In the genomic region with DNA sequence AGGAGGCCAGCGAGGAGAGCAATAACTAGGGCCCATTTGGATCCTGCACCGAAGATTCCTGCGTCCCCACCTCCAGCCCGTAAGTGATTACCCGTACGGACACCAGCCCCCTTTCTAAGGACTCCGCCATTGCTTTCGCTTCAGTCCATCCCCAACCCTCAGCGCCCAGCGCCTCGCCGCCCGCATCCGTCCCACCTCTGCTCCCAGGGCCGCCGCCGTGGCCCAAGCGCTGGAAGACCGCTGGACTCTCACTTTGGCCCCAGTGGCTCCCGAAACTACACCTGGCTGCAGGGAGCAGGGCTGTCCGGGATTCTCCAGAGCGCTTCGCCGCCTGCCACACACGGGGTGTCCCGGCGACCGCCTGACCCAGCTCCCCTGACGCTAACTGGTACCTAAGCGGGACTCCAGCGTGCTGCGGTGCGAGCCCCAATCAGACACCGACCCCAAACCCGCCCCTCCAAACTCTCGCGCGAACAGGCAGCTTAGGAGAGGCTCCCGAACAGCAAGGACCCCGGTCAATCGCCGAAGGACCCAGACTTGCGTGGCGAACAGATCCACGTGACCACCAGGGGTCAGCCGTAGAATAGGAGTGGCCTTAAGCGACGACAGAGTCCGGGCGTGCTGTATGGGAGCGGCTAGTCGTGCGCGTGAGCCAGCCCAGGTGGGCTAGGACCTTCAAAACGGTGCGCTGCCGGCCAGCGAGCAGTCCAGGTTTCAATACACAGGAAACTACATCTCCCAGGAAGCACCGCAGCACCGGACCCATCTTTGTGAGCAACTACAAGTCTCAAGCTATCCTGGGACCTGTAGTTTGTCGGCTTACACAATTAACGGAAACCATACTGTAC, we compare ENCODE assay signal across 1 cellular context.
TF ChIP-seq lines count a peak whose summit lies in the region.

A gene (minus strand): TSS at position 363 of the 848 bp plus-strand sequence. CDS start 771 bp downstream, outside the sequence.

TF ChIP-seq in K562, 482 proteins besides CTCF, POLR2A, EP300 and RAD21 (continued from another document and continues in another):
- TF ChIP-seq, protein P1, sequence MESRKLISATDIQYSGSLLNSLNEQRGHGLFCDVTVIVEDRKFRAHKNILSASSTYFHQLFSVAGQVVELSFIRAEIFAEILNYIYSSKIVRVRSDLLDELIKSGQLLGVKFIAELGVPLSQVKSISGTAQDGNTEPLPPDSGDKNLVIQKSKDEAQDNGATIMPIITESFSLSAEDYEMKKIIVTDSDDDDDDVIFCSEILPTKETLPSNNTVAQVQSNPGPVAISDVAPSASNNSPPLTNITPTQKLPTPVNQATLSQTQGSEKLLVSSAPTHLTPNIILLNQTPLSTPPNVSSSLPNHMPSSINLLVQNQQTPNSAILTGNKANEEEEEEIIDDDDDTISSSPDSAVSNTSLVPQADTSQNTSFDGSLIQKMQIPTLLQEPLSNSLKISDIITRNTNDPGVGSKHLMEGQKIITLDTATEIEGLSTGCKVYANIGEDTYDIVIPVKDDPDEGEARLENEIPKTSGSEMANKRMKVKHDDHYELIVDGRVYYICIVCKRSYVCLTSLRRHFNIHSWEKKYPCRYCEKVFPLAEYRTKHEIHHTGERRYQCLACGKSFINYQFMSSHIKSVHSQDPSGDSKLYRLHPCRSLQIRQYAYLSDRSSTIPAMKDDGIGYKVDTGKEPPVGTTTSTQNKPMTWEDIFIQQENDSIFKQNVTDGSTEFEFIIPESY (CRISPR knock-in tag; IDR thresholded peaks at IDR 0.05) = peak; percentile 68; the same call in 1 of the 2 replicates
- TF ChIP-seq, protein P2, sequence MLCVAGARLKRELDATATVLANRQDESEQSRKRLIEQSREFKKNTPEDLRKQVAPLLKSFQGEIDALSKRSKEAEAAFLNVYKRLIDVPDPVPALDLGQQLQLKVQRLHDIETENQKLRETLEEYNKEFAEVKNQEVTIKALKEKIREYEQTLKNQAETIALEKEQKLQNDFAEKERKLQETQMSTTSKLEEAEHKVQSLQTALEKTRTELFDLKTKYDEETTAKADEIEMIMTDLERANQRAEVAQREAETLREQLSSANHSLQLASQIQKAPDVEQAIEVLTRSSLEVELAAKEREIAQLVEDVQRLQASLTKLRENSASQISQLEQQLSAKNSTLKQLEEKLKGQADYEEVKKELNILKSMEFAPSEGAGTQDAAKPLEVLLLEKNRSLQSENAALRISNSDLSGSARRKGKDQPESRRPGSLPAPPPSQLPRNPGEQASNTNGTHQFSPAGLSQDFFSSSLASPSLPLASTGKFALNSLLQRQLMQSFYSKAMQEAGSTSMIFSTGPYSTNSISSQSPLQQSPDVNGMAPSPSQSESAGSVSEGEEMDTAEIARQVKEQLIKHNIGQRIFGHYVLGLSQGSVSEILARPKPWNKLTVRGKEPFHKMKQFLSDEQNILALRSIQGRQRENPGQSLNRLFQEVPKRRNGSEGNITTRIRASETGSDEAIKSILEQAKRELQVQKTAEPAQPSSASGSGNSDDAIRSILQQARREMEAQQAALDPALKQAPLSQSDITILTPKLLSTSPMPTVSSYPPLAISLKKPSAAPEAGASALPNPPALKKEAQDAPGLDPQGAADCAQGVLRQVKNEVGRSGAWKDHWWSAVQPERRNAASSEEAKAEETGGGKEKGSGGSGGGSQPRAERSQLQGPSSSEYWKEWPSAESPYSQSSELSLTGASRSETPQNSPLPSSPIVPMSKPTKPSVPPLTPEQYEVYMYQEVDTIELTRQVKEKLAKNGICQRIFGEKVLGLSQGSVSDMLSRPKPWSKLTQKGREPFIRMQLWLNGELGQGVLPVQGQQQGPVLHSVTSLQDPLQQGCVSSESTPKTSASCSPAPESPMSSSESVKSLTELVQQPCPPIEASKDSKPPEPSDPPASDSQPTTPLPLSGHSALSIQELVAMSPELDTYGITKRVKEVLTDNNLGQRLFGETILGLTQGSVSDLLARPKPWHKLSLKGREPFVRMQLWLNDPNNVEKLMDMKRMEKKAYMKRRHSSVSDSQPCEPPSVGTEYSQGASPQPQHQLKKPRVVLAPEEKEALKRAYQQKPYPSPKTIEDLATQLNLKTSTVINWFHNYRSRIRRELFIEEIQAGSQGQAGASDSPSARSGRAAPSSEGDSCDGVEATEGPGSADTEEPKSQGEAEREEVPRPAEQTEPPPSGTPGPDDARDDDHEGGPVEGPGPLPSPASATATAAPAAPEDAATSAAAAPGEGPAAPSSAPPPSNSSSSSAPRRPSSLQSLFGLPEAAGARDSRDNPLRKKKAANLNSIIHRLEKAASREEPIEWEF (CRISPR knock-in tag; IDR thresholded peaks at IDR 0.05) = no peak
- TF ChIP-seq PTBP1 (IDR thresholded peaks at IDR 0.05; ENCODE audit: low read depth, low read length) (no peak), KLF10 (CRISPR knock-in tag; IDR thresholded peaks at IDR 0.05) (no peak), SP1 (CRISPR knock-in tag; IDR thresholded peaks at IDR 0.05) (peak; percentile 84), BDP1 (IDR thresholded peaks at IDR 0.05; ENCODE audit: insufficient read depth, insufficient read length) (no peak), RHOXF2B (CRISPR knock-in tag; conservative IDR thresholded peaks at IDR 0.05) (no peak), ZBTB8A (IDR thresholded peaks at IDR 0.05; ENCODE audit: partially characterized antibody) (no peak), MCM2 (IDR thresholded peaks at IDR 0.05; ENCODE audit: low read depth) (no peak), NR1H2 (CRISPR knock-in tag; IDR thresholded peaks at IDR 0.05) (no peak), BCL6 (CRISPR knock-in tag; IDR thresholded peaks at IDR 0.05) (no peak), HEY1 (CRISPR knock-in tag; IDR thresholded peaks at IDR 0.05; ENCODE audit: borderline replicate concordance) (0 out of 2 replicates have a peak, but pooled peaks have one; percentile 22), ARHGAP35 (IDR thresholded peaks at IDR 0.05; ENCODE audit: partially characterized antibody) (no peak), POU5F1 (IDR thresholded peaks at IDR 0.05; ENCODE audit: borderline replicate concordance, low read depth, low read length, partially characterized antibody) (peak; percentile 7), KLF6 (CRISPR knock-in tag; IDR thresholded peaks at IDR 0.05; ENCODE audit: borderline replicate concordance) (no peak), ARNT (IDR thresholded peaks at IDR 0.05) (no peak), RFX7 (CRISPR knock-in tag; IDR thresholded peaks at IDR 0.05) (no peak), ZNF165 (CRISPR knock-in tag; IDR thresholded peaks at IDR 0.05; ENCODE audit: borderline replicate concordance) (no peak), JUNB (CRISPR knock-in tag; conservative IDR thresholded peaks at IDR 0.05) (no peak), NFATC3 (IDR thresholded peaks at IDR 0.05) (no peak), ZNF23 (CRISPR knock-in tag; IDR thresholded peaks at IDR 0.05) (no peak), HNRNPLL (IDR thresholded peaks at IDR 0.05; ENCODE audit: low read depth, low read length, poor library complexity, severe bottlenecking) (peak; percentile 93), ZNF384 (IDR thresholded peaks at IDR 0.05; ENCODE audit: low read depth, low read length) (no peak), E2F3 (CRISPR knock-in tag; IDR thresholded peaks at IDR 0.05) (no peak), RAD51 (IDR thresholded peaks at IDR 0.05; ENCODE audit: borderline replicate concordance, low read depth) (peak; percentile 91), JUN (IDR thresholded peaks at IDR 0.05; ENCODE audit: borderline replicate concordance, low read depth, low read length) (no peak), JUN (CRISPR knock-in tag; IDR thresholded peaks at IDR 0.05; ENCODE audit: borderline replicate concordance) (no peak), ZNF140 (CRISPR knock-in tag; IDR thresholded peaks at IDR 0.05) (no peak), TOE1 (IDR thresholded peaks at IDR 0.05; ENCODE audit: borderline replicate concordance) (peak; percentile 95), TOE1 (CRISPR knock-in tag; IDR thresholded peaks at IDR 0.05; ENCODE audit: borderline replicate concordance, low read depth) (no peak), RBM17 (IDR thresholded peaks at IDR 0.05; ENCODE audit: borderline replicate concordance, low read depth, low read length) (no peak), ZNF77 (CRISPR knock-in tag; IDR thresholded peaks at IDR 0.05) (no peak), FOXM1 (IDR thresholded peaks at IDR 0.05; ENCODE audit: low read depth) (no peak), FOXM1 (CRISPR knock-in tag; IDR thresholded peaks at IDR 0.05; ENCODE audit: low read depth) (no peak), MYNN (IDR thresholded peaks at IDR 0.05) (0 out of 2 replicates have a peak, but pooled peaks have one; percentile 3), MYNN (CRISPR knock-in tag; IDR thresholded peaks at IDR 0.05) (no peak), SPI1 (IDR thresholded peaks at IDR 0.05; ENCODE audit: borderline replicate concordance, low read depth, low read length) (no peak), NCOA1 (IDR thresholded peaks at IDR 0.05; ENCODE audit: low read depth) (no peak), PPARD (CRISPR knock-in tag; IDR thresholded peaks at IDR 0.05) (no peak), NFE2 (IDR thresholded peaks at IDR 0.05; ENCODE audit: low read depth) (peak; percentile 86), TRIM24 (IDR thresholded peaks at IDR 0.05) (no peak; a peak in 1 of 4 replicates)
- TF ChIP-seq, protein P3, sequence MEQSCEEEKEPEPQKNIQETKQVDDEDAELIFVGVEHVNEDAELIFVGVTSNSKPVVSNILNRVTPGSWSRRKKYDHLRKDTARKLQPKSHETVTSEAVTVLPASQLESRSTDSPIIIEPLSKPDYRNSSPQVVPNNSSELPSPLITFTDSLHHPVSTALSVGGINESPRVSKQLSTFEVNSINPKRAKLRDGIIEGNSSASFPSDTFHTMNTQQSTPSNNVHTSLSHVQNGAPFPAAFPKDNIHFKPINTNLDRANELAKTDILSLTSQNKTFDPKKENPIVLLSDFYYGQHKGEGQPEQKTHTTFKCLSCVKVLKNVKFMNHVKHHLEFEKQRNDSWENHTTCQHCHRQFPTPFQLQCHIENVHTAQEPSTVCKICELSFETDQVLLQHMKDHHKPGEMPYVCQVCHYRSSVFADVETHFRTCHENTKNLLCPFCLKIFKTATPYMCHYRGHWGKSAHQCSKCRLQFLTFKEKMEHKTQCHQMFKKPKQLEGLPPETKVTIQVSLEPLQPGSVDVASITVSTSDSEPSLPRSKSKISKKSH (CRISPR knock-in tag; IDR thresholded peaks at IDR 0.05) = no peak
- TF ChIP-seq, protein P4, sequence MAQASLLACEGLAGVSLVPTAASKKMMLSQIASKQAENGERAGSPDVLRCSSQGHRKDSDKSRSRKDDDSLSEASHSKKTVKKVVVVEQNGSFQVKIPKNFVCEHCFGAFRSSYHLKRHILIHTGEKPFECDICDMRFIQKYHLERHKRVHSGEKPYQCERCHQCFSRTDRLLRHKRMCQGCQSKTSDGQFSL (CRISPR knock-in tag; IDR thresholded peaks at IDR 0.05) = no peak; the same call in 1 of the 2 replicates
- TF ChIP-seq, protein P4 (tag; IDR thresholded peaks at IDR 0.05) = no peak
- TF ChIP-seq, protein P5, sequence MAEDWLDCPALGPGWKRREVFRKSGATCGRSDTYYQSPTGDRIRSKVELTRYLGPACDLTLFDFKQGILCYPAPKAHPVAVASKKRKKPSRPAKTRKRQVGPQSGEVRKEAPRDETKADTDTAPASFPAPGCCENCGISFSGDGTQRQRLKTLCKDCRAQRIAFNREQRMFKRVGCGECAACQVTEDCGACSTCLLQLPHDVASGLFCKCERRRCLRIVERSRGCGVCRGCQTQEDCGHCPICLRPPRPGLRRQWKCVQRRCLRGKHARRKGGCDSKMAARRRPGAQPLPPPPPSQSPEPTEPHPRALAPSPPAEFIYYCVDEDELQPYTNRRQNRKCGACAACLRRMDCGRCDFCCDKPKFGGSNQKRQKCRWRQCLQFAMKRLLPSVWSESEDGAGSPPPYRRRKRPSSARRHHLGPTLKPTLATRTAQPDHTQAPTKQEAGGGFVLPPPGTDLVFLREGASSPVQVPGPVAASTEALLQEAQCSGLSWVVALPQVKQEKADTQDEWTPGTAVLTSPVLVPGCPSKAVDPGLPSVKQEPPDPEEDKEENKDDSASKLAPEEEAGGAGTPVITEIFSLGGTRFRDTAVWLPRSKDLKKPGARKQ (CRISPR knock-in tag; IDR thresholded peaks at IDR 0.05) = no peak
- TF ChIP-seq, protein P6, sequence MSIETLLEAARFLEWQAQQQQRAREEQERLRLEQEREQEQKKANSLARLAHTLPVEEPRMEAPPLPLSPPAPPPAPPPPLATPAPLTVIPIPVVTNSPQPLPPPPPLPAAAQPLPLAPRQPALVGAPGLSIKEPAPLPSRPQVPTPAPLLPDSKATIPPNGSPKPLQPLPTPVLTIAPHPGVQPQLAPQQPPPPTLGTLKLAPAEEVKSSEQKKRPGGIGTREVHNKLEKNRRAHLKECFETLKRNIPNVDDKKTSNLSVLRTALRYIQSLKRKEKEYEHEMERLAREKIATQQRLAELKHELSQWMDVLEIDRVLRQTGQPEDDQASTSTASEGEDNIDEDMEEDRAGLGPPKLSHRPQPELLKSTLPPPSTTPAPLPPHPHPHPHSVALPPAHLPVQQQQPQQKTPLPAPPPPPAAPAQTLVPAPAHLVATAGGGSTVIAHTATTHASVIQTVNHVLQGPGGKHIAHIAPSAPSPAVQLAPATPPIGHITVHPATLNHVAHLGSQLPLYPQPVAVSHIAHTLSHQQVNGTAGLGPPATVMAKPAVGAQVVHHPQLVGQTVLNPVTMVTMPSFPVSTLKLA (conservative IDR thresholded peaks at IDR 0.05) = peak; percentile 90 to 95
- TF ChIP-seq, protein P7, sequence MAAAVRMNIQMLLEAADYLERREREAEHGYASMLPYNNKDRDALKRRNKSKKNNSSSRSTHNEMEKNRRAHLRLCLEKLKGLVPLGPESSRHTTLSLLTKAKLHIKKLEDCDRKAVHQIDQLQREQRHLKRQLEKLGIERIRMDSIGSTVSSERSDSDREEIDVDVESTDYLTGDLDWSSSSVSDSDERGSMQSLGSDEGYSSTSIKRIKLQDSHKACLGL (CRISPR knock-in tag; IDR thresholded peaks at IDR 0.05; ENCODE audit: borderline replicate concordance, poor library complexity, severe bottlenecking) = no peak
- TF ChIP-seq, protein P8, sequence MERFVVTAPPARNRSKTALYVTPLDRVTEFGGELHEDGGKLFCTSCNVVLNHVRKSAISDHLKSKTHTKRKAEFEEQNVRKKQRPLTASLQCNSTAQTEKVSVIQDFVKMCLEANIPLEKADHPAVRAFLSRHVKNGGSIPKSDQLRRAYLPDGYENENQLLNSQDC (CRISPR knock-in tag; IDR thresholded peaks at IDR 0.05) = no peak
- TF ChIP-seq, protein P9, sequence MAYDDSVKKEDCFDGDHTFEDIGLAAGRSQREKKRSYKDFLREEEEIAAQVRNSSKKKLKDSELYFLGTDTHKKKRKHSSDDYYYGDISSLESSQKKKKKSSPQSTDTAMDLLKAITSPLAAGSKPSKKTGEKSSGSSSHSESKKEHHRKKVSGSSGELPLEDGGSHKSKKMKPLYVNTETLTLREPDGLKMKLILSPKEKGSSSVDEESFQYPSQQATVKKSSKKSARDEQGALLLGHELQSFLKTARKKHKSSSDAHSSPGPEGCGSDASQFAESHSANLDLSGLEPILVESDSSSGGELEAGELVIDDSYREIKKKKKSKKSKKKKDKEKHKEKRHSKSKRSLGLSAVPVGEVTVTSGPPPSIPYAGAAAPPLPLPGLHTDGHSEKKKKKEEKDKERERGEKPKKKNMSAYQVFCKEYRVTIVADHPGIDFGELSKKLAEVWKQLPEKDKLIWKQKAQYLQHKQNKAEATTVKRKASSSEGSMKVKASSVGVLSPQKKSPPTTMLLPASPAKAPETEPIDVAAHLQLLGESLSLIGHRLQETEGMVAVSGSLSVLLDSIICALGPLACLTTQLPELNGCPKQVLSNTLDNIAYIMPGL (CRISPR knock-in tag; IDR thresholded peaks at IDR 0.05) = no peak; the same call in 1 of the 2 replicates
